In genomic region chr2:100381240-100381639, GRCh38 we compare ENCODE assay signal across 8 cellular contexts. TPM values are rescaled to one million over a fixed set of nuclear protein-coding genes. Genes with fewer than 3 reads are reported as not detected.
DNase-seq lines count a peak whose midpoint lies in the region; ATAC-seq, FAIRE-seq and TF ChIP-seq lines count a peak whose summit lies in the region.

No MANE protein-coding gene starts in this region.

- intact Hi-C loops in testis (cut with DNase I; ENCODE audit: low total_unique reads): loop anchor here (5.0 kb wide), 1 partner anchor 114 kb away; no protein-coding TSS in a partner anchor

- no peak overlapping the region for H3K4me3 Mint-ChIP-seq in activated T-cell treated with anti-CD3 and anti-CD28 coated beads, Interleukin-2, amount 50 U/mL, for 4 hours

- DNase-seq in Ammon's horn (ENCODE audit: low spot score) (peak; percentile 83), RCC 7860 (ENCODE audit: low spot score) (peak; percentile 65), fibroblast of the conjunctiva (ENCODE audit: low read depth) (peak; percentile 53), occipital lobe (lab: John Stamatoyannopoulos, UW) (peak; percentile 53), testis (peak; percentile 91)
- peak; percentile 83 for DNase-seq in Jurkat, Clone E6-1 (ENCODE audit: low read depth, low spot score)
- peak; percentile 71 for DNase-seq in activated T-cell treated with anti-CD3 and anti-CD28 coated beads, Interleukin-2, amount 50 U/mL, for 4 hours

- peak; percentile 67 for ATAC-seq in GM19023 (IDR thresholded peaks at IDR 0.05; ENCODE audit: unreplicated experiment)
- peak in 1 of 2 donors; percentile 27 for ATAC-seq in activated T-cell treated with anti-CD3 and anti-CD28 coated beads, Interleukin-2, amount 50 U/mL, for 4 hours

- no peaks in the 10 kb centered on the region for H3K4me1 Mint-ChIP-seq in activated T-cell treated with anti-CD3 and anti-CD28 coated beads, Interleukin-2, amount 50 U/mL, for 4 hours (ENCODE audit: low read depth)

- TF ChIP-seq POLR2A in testis (IDR thresholded peaks at IDR 0.05): no peak

- TF ChIP-seq CTCF in testis (IDR thresholded peaks at IDR 0.05): peak; percentile 86 to 98 (median 95)

- no peaks in the 10 kb centered on the region for H3K27me3 Mint-ChIP-seq in activated T-cell treated with anti-CD3 and anti-CD28 coated beads, Interleukin-2, amount 50 U/mL, for 4 hours (ENCODE audit: low read depth)

- H3K9me3 ChIP-seq in testis: no peaks in the 10 kb centered on the region

- H3K4me1 ChIP-seq in testis: no peaks in the 10 kb centered on the region

- H3K9me3 Mint-ChIP-seq in activated T-cell treated with anti-CD3 and anti-CD28 coated beads, Interleukin-2, amount 50 U/mL, for 4 hours: no peaks in the 10 kb centered on the region

- H3K36me3 ChIP-seq in testis (ENCODE audit: low read depth, missing control alignments): no peaks in the 10 kb centered on the region

- no peak overlapping the region for H3K27ac ChIP-seq in testis

- peak; percentile 69 for FAIRE-seq in RCC 7860 (lab: Jason Lieb, UNC)

- no peak overlapping the region for H3K4me3 ChIP-seq in Jurkat, Clone E6-1 (ENCODE audit: low read length)
- no peak overlapping the region for H3K4me3 ChIP-seq in testis

- 12 to 28% methylated on average over 4 of the region's 4 CpGs for WGBS in testis, 2 donors

- H3K36me3 Mint-ChIP-seq in activated T-cell treated with anti-CD3 and anti-CD28 coated beads, Interleukin-2, amount 50 U/mL, for 4 hours (ENCODE audit: insufficient read depth): no peaks in the 10 kb centered on the region

- no peaks in the 10 kb centered on the region for H3K27me3 ChIP-seq in testis

RNA-seq across cellular contexts. Expression of gene CHST10, which starts 36.2 kb away (rescaled TPM):
- 16.4 TPM for polyA plus RNA-seq in Jurkat, Clone E6-1 (2012; ENCODE audit: insufficient read depth, insufficient read length)
- 10 to 100 TPM in 2 of 3 donors, 1 to 10 TPM in 1; 9.5 to 12.1 (median 10.3) TPM for total RNA-seq in activated T-cell treated with anti-CD3 and anti-CD28 coated beads, Interleukin-2, amount 50 U/mL, for 4 hours
- total RNA-seq in occipital lobe: 82.2 TPM
- 10 to 100 TPM; 14.6 to 21.5 TPM for total RNA-seq in testis
- polyA plus RNA-seq in testis (ENCODE audit: insufficient read depth, low read depth, low replicate concordance): 14.8 TPM

RNA-seq across cellular contexts. Expression of gene LONRF2, which starts 58.9 kb away (rescaled TPM):
- 0.87 TPM for polyA plus RNA-seq in Jurkat, Clone E6-1 (2012; ENCODE audit: insufficient read depth, insufficient read length)
- under 1 TPM; 0.03 to 0.25 (median 0.05) TPM for total RNA-seq in activated T-cell treated with anti-CD3 and anti-CD28 coated beads, Interleukin-2, amount 50 U/mL, for 4 hours
- total RNA-seq in occipital lobe (58.3 TPM), testis (10 to 100 TPM; 16.1 to 17.7 TPM)
- 6.5 TPM for polyA plus RNA-seq in testis (ENCODE audit: insufficient read depth, low read depth, low replicate concordance)

Comparison
In these comparisons a context has a peak if more than half of its experiments do, and no peak if none do; other contexts are left out.
1. RNA of gene LONRF2, which starts 58.9 kb away (total RNA-seq): 58.3 TPM in occipital lobe (single experiment) and 16.1 to 17.7 TPM in testis; 0.03 to 0.25 TPM in activated T-cell treated with anti-CD3 and anti-CD28 coated beads, Interleukin-2, amount 50 U/mL, for 4 hours; every median in the first group is over 10 times any median in the second.
2. Peak in every context shown above with its lines, with median percentiles within 50 percentile points of each other: DNase-seq.